In genomic region chr4:149321438-149321837, GRCh38 we compare ENCODE assay signal across 35 cellular contexts.
DNase-seq lines count a peak whose midpoint lies in the region; ATAC-seq, FAIRE-seq and TF ChIP-seq lines count a peak whose summit lies in the region.
"Had no signal": no experiment of that assay in that cellular context is flagged by ENCODE, and none has a peak within 500 bp of the region (broad histone marks: within the 10 kb centered on the region; RNA-seq: fewer than 3 reads in every experiment).

No MANE protein-coding gene starts in this region.

- H3K4me1 ChIP-seq in HepG2 (ENCODE audit: insufficient read depth, low read length) = no peaks in the 10 kb centered on the region
- no peaks in the 10 kb centered on the region for H3K4me1 ChIP-seq in right lobe of liver
- H3K4me1 ChIP-seq in GM12878 (ENCODE audit: control insufficient read depth, insufficient read depth, low read length) = no peaks in the 10 kb centered on the region
- H3K4me1 ChIP-seq in K562 (replicated peaks in 1 of 2; ENCODE audit: control insufficient read depth in 2 of 2, insufficient read depth in 2 of 2, low read length in 2 of 2) = no peaks in the 10 kb centered on the region
- H3K4me1 ChIP-seq in endodermal cell (ENCODE audit: control insufficient read depth, insufficient read depth, low read length) = no peaks in the 10 kb centered on the region
- H3K4me1 ChIP-seq: A549; BE2C; BLaER1; BLaER1 treated with 17β-estradiol and CSF1 and Interleukin-3, amounts not matched to agents 10 nM and 100 nM; Caco-2 had no signal

- H3K36me3 Mint-ChIP-seq in endodermal cell (ENCODE audit: low read depth) = peaks cover 2% of the 10 kb centered on the region
- H3K36me3 Mint-ChIP-seq: CD14-positive monocyte; CD4-positive, CD25-positive, alpha-beta regulatory T cell; CD8-positive, alpha-beta memory T cell; CD8-positive, alpha-beta T cell had no signal

- WGBS in HepG2 (ENCODE audit: low lambda C conversion rate) = 0% methylated on average over 1 of the region's 1 CpG
- WGBS in right lobe of liver (ENCODE audit: insufficient coverage, low coverage, low lambda C conversion rate, missing lambda C conversion rate) = 14% methylated on average over 1 of the region's 1 CpG
- 0% methylated on average over 1 of the region's 1 CpG for WGBS in GM12878 (ENCODE audit: insufficient coverage, insufficient replicate concordance, low lambda C conversion rate, missing lambda C conversion rate)
- 0% methylated on average over 1 of the region's 1 CpG for WGBS in K562 (ENCODE audit: insufficient coverage, low coverage, missing lambda C conversion rate)
- WGBS in endodermal cell (ENCODE audit: insufficient coverage in 1 of 2, insufficient read length in 1 of 2), 2 experiments = 75% methylated on average over 1 of the region's 1 CpG; no CpG with 5 or more reads in 1 of the 2 experiments

- H3K27me3 ChIP-seq in HepG2 (ENCODE audit: control insufficient read depth in 1 of 2, insufficient read depth in 2 of 2, low read length in 2 of 2) (no peaks in the 10 kb centered on the region), right lobe of liver (no peaks in the 10 kb centered on the region), GM12878 (replicated peaks in 1 of 2; ENCODE audit: control insufficient read depth in 2 of 2, insufficient read depth in 2 of 2, low read length in 1 of 2) (no peaks in the 10 kb centered on the region), K562 (ENCODE audit: control insufficient read depth in 2 of 2, insufficient read depth in 2 of 2, low read length in 2 of 2) (no peaks in the 10 kb centered on the region), endodermal cell (ENCODE audit: control insufficient read depth, insufficient read depth, low read length, poor library complexity, severe bottlenecking) (no peaks in the 10 kb centered on the region)
- H3K27me3 ChIP-seq: BE2C; BLaER1; BLaER1 treated with 17β-estradiol and CSF1 and Interleukin-3, amounts not matched to agents 10 nM and 100 nM had no signal

- peaks cover 65% of the 10 kb centered on the region for H3K9me3 Mint-ChIP-seq in endodermal cell

- H3K27ac Mint-ChIP-seq in endodermal cell = no peak overlapping the region
- H3K27ac Mint-ChIP-seq: B cell; CD14-positive monocyte; CD4-positive, alpha-beta memory T cell; CD4-positive, alpha-beta T cell; CD4-positive, CD25-positive, alpha-beta regulatory T cell; CD8-positive, alpha-beta memory T cell; CD8-positive, alpha-beta T cell had no signal

- POLR2A ChIA-PET in HepG2 (lab: Yijun Ruan, JAX) = no interaction called here
- POLR2A ChIA-PET in GM12878 (lab: Charles Lee) = no interaction called here
- POLR2A ChIA-PET in K562 (lab: Yijun Ruan, JAX) = no interaction called here

- FAIRE-seq in HepG2 (lab: Jason Lieb, UNC) = no peak
- no peak for FAIRE-seq in GM12878 (lab: Jason Lieb, UNC)
- FAIRE-seq in K562 (lab: Jason Lieb, UNC) = no peak
- FAIRE-seq: A204.1, A549, D721Med had no signal

- BruUV-seq in HepG2 (replicated peaks; lab: Mats Ljungman, UMichigan) = no TSS peak
- no TSS peak for BruUV-seq in GM12878 (replicated peaks; lab: Mats Ljungman, UMichigan)
- no TSS peak for BruUV-seq in K562 (replicated peaks; lab: Mats Ljungman, UMichigan)

- no peaks in the 10 kb centered on the region for H3K27me3 Mint-ChIP-seq in endodermal cell (ENCODE audit: insufficient read depth)
- H3K27me3 Mint-ChIP-seq: B cell; CD4-positive, alpha-beta memory T cell; CD4-positive, alpha-beta T cell; CD4-positive, CD25-positive, alpha-beta regulatory T cell had no signal

- H3K79me2 ChIP-seq in HepG2 (ENCODE audit: insufficient read depth, low read length) = no peaks in the 10 kb centered on the region
- no peaks in the 10 kb centered on the region for H3K79me2 ChIP-seq in GM12878 (ENCODE audit: control insufficient read depth, insufficient read depth, low read length)
- H3K79me2 ChIP-seq in K562 (ENCODE audit: control insufficient read depth, insufficient read depth, low read length) = no peaks in the 10 kb centered on the region

- TF ChIP-seq EP300 in HepG2 (IDR thresholded peaks at IDR 0.05; ENCODE audit: low read depth in 2 of 2, low read length in 2 of 2) (no peak), HepG2 (CRISPR knock-in tag; IDR thresholded peaks at IDR 0.05; ENCODE audit: borderline replicate concordance) (no peak), GM12878 (IDR thresholded peaks at IDR 0.05; ENCODE audit: borderline replicate concordance in 1 of 2, control insufficient read depth in 1 of 2, low read depth in 2 of 2, low read length in 2 of 2) (no peak), K562 (IDR thresholded peaks at IDR 0.05; ENCODE audit: low read length) (no peak)

- H3K4me3 Mint-ChIP-seq in endodermal cell = no peak overlapping the region
- H3K4me3 Mint-ChIP-seq: B cell; CD14-positive monocyte; CD4-positive, alpha-beta memory T cell; CD4-positive, alpha-beta T cell; CD4-positive, CD25-positive, alpha-beta regulatory T cell; CD8-positive, alpha-beta memory T cell; CD8-positive, alpha-beta T cell had no signal

- RAD21 ChIA-PET in GM12878 (lab: Charles Lee; ENCODE audit: unreplicated experiment) = no interaction called here

- in situ Hi-C loops in HepG2 (cut with HindIII; ENCODE audit: extremely low pct_ligation_motif_present, low pct_unique_long_range_greater_than_20kb) = no loop called here
- in situ Hi-C loops in GM12878 (cut with MboI) = no loop called here
- in situ Hi-C loops in K562 (cut with MboI) = no loop called here

- no peak for TF ChIP-seq POLR2A in HepG2 (IDR thresholded peaks at IDR 0.05; ENCODE audit: insufficient read depth in 1 of 2, low read depth in 2 of 2, low read length in 2 of 2)
- TF ChIP-seq POLR2A in right lobe of liver (IDR thresholded peaks at IDR 0.05) = no peak
- TF ChIP-seq POLR2A in GM12878 (IDR thresholded peaks at IDR 0.05; ENCODE audit: low read depth, low read length) = no peak
- TF ChIP-seq POLR2A in K562 (conservative IDR thresholded peaks at IDR 0.05) = no peak

- intact Hi-C loops in HepG2 (cut with micrococcal nuclease; ENCODE audit: unreplicated experiment) = no loop called here
- intact Hi-C loops in right lobe of liver (cut with DNase I) = no loop called here
- intact Hi-C loops in GM12878 (cut with micrococcal nuclease; ENCODE audit: unreplicated experiment) = no loop called here
- intact Hi-C loops in K562 (cut with micrococcal nuclease) = no loop called here

- H3K9ac ChIP-seq in HepG2 (ENCODE audit: insufficient read depth, low read depth, low read length) = no peak overlapping the region
- H3K9ac ChIP-seq in GM12878 (ENCODE audit: control insufficient read depth, insufficient read depth, low read length) = no peak overlapping the region
- H3K9ac ChIP-seq in K562 (ENCODE audit: insufficient read depth in 1 of 2, low read depth in 2 of 2, low read length in 2 of 2) = no peak overlapping the region
- no peak overlapping the region for H3K9ac ChIP-seq in endodermal cell (ENCODE audit: extremely low read depth, low read length, poor library complexity, severe bottlenecking)
- H3K9ac ChIP-seq: BLaER1; BLaER1 treated with 17β-estradiol and CSF1 and Interleukin-3, amounts not matched to agents 10 nM and 100 nM had no signal

- H3K36me3 ChIP-seq in HepG2 (replicated peaks in 1 of 2; ENCODE audit: control insufficient read depth in 1 of 2, insufficient read depth in 2 of 2, low read length in 2 of 2) = no peaks in the 10 kb centered on the region
- no peaks in the 10 kb centered on the region for H3K36me3 ChIP-seq in right lobe of liver
- H3K36me3 ChIP-seq in GM12878 (ENCODE audit: control insufficient read depth in 2 of 2, insufficient read depth in 2 of 2, low read length in 1 of 2) = no peaks in the 10 kb centered on the region
- no peaks in the 10 kb centered on the region for H3K36me3 ChIP-seq in K562 (ENCODE audit: control insufficient read depth, insufficient read depth, low read length)
- no peaks in the 10 kb centered on the region for H3K36me3 ChIP-seq in endodermal cell (ENCODE audit: control insufficient read depth, insufficient read depth, low read length)
- H3K36me3 ChIP-seq: BE2C; BLaER1; BLaER1 treated with 17β-estradiol and CSF1 and Interleukin-3, amounts not matched to agents 10 nM and 100 nM had no signal

- H3K4me2 ChIP-seq in HepG2 (ENCODE audit: low read depth, low read length) (no peak overlapping the region), GM12878 (ENCODE audit: control insufficient read depth, insufficient read depth) (no peak overlapping the region), K562 (ENCODE audit: insufficient read depth, low read length) (no peak overlapping the region)
- H3K4me2 ChIP-seq: A549; BLaER1; BLaER1 treated with 17β-estradiol and CSF1 and Interleukin-3, amounts not matched to agents 10 nM and 100 nM had no signal

- H3K4me3 ChIP-seq in HepG2 (replicated peaks in 1 of 3; ENCODE audit: insufficient read depth in 1 of 3, low read depth in 2 of 3, low read length in 3 of 3) (no peak overlapping the region), right lobe of liver (no peak overlapping the region), GM12878 (no peak overlapping the region), K562 (no peak overlapping the region), endodermal cell (ENCODE audit: low read length) (peak overlapping the region; percentile 53)
- H3K4me3 ChIP-seq: A549; BLaER1; BLaER1 treated with 17β-estradiol and CSF1 and Interleukin-3, amounts not matched to agents 10 nM and 100 nM had no signal

- SMC1A ChIA-PET in GM12878 (lab: Charles Lee; ENCODE audit: uncharacterized antibody, unreplicated experiment) = no interaction called here

- no peaks in the 10 kb centered on the region for H3K9me1 ChIP-seq in K562 (ENCODE audit: control insufficient read depth, insufficient read depth, low read length)

- no peak for TF ChIP-seq RAD21 in HepG2 (CRISPR knock-in tag; IDR thresholded peaks at IDR 0.05)
- no peak for TF ChIP-seq RAD21 in GM12878 (IDR thresholded peaks at IDR 0.05; ENCODE audit: insufficient read depth, low read depth, low read length)
- TF ChIP-seq RAD21 in K562 (CRISPR knock-in tag; conservative IDR thresholded peaks at IDR 0.05 in 1 of 2, IDR thresholded peaks at IDR 0.05 in 1 of 2) = no peak

- no peak for ATAC-seq in HepG2
- ATAC-seq in right lobe of liver = no peak
- ATAC-seq in GM12878 = no peak
- ATAC-seq in K562 = no peak
- no peak for ATAC-seq in esophagus mucosa
- ATAC-seq in HG03280 (IDR thresholded peaks at IDR 0.05; ENCODE audit: unreplicated experiment) = no peak
- ATAC-seq: A549; CD8-positive, alpha-beta T cell had no signal

- H3K9me3 ChIP-seq in HepG2 (ENCODE audit: low read length) = peaks cover 85% of the 10 kb centered on the region
- no peaks in the 10 kb centered on the region for H3K9me3 ChIP-seq in right lobe of liver
- no peaks in the 10 kb centered on the region for H3K9me3 ChIP-seq in GM12878 (replicated peaks; ENCODE audit: control insufficient read depth, insufficient read depth, low read length)
- no peaks in the 10 kb centered on the region for H3K9me3 ChIP-seq in K562 (replicated peaks; ENCODE audit: control insufficient read depth, insufficient read depth, low read depth, low read length)
- H3K9me3 ChIP-seq in endodermal cell (ENCODE audit: control insufficient read depth, low read length) = peaks cover 37% of the 10 kb centered on the region
- H3K9me3 ChIP-seq: A549, BE2C had no signal

- CTCF ChIA-PET in HepG2 (lab: Yijun Ruan, JAX; ENCODE audit: low intra/inter-chr PET ratio, low total read pairs) = no interaction called here
- CTCF ChIA-PET in GM12878 (lab: Yijun Ruan, JAX) = no interaction called here
- CTCF ChIA-PET in K562 (lab: Yijun Ruan, JAX; ENCODE audit: low intra/inter-chr PET ratio) = no interaction called here

- H4K20me1 ChIP-seq in HepG2 (ENCODE audit: insufficient read depth, low read length) (no peaks in the 10 kb centered on the region), GM12878 (ENCODE audit: control insufficient read depth, insufficient read depth) (no peaks in the 10 kb centered on the region), K562 (replicated peaks; ENCODE audit: control insufficient read depth, insufficient read depth, low read length) (no peaks in the 10 kb centered on the region)
- H4K20me1 ChIP-seq: BLaER1; BLaER1 treated with 17β-estradiol and CSF1 and Interleukin-3, amounts not matched to agents 10 nM and 100 nM had no signal

- H3K27ac ChIP-seq in HepG2 (ENCODE audit: extremely low read length, insufficient read depth, low read length) = no peak overlapping the region
- H3K27ac ChIP-seq in right lobe of liver = no peak overlapping the region
- H3K27ac ChIP-seq in GM12878 (ENCODE audit: control insufficient read depth, insufficient read depth) = no peak overlapping the region
- no peak overlapping the region for H3K27ac ChIP-seq in K562 (ENCODE audit: extremely low read depth, low read depth, low read length)
- no peak overlapping the region for H3K27ac ChIP-seq in endodermal cell (ENCODE audit: low read depth, low read length)
- H3K27ac ChIP-seq: 22Rv1; A549; BLaER1; BLaER1 treated with 17β-estradiol and CSF1 and Interleukin-3, amounts not matched to agents 10 nM and 100 nM; C4-2B had no signal

- no peaks in the 10 kb centered on the region for H3K4me1 Mint-ChIP-seq in endodermal cell
- H3K4me1 Mint-ChIP-seq: B cell; CD14-positive monocyte; CD4-positive, alpha-beta memory T cell; CD4-positive, CD25-positive, alpha-beta regulatory T cell; CD8-positive, alpha-beta memory T cell had no signal

- DNase-seq in HepG2 (ENCODE audit: low spot score) (no peak), right lobe of liver (no peak), GM12878 (ENCODE audit: low read depth, low spot score) (no peak), K562 (ENCODE audit: extremely low read depth in 1 of 4, low spot score in 3 of 4) (no peak), endodermal cell (no peak), NCI-H1105 (lab: John Stamatoyannopoulos, UW) (no peak)
- DNase-seq: 8988T; ACHN; AML-193; BE2C; C1 segment of cervical spinal cord; Caco-2; Calu3; CD4-positive, alpha-beta memory T cell; CD4-positive, alpha-beta T cell; CD4-positive, CD25-positive, alpha-beta regulatory T cell; CD8-positive, alpha-beta memory T cell; CD8-positive, alpha-beta T cell; COR-L47; DMS 273 treated with DMSO at 0.1 percent for 48 hours; DMS153; DMS79; DMS79 treated with DMSO at 0.1 percent for 48 hours; DND-41 had no signal

- no peak overlapping the region for H2AFZ ChIP-seq in HepG2 (ENCODE audit: low read length)
- no peak overlapping the region for H2AFZ ChIP-seq in GM12878 (ENCODE audit: control insufficient read depth, low read depth, low read length)
- no peak overlapping the region for H2AFZ ChIP-seq in K562 (ENCODE audit: low read depth, low read length)

- TF ChIP-seq CTCF in HepG2 (CRISPR knock-in tag; IDR thresholded peaks at IDR 0.05) (no peak), right lobe of liver (IDR thresholded peaks at IDR 0.05) (no peak), GM12878 (IDR thresholded peaks at IDR 0.05 in 2 of 3, conservative IDR thresholded peaks at IDR 0.05 in 1 of 3; ENCODE audit: control insufficient read depth in 2 of 3, extremely low read depth in 1 of 3, insufficient read depth in 1 of 3, low read depth in 3 of 3, low read length in 3 of 3) (no peak), K562 (IDR thresholded peaks at IDR 0.05 in 2 of 3, conservative IDR thresholded peaks at IDR 0.05 in 1 of 3; ENCODE audit: insufficient read depth in 2 of 3, low read depth in 1 of 3, low read length in 3 of 3) (no peak), endodermal cell (conservative IDR thresholded peaks at IDR 0.05) (no peak)
